In the genomic region with DNA sequence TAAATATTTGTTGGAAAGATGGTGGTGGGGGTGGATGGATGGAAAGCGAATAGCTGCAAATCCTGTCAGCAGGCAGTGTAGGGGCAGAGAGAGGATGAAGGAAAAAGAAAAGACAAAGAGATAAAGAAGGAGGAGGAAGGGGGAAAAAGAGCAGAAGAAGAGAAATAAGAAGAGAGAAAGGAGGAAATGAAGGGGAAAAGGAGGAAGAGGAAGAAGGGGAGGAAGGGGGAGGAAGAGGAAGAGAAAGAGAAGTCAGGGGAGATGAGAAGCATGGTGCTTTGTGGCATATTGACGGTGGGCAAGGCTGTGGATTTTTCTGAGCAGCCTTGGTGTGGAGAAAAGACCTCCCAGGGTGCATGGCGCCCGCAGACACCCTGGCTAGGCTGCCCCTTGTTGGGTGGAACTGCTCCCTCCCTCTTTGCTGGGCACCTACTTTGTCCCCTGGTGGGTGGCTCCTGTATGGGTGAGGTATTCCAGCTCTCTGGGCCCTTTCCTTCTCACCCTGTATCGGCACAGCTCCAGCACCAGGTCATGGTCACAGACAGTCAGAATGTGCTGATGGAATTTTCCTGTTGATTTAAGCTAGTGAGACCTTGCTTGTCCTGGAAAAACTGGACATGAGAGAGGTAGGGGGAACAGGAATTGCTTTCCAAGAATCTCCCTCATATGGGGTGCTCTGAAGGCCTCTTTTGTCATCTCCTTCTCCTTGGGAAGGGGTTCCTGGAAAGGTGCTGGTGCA, we compare ENCODE assay signal across 18 cellular contexts. TPM values are rescaled to one million over a fixed set of nuclear protein-coding genes. Genes with fewer than 3 reads are reported as not detected.
DNase-seq lines count a peak whose midpoint lies in the region; ATAC-seq and FAIRE-seq lines count a peak whose summit lies in the region.
"Had no signal": no experiment of that assay in that cellular context is flagged by ENCODE, and none has a peak within 500 bp of the region (broad histone marks: within the 10 kb centered on the region; RNA-seq: fewer than 3 reads in every experiment).

No MANE protein-coding gene starts in this region.

- ATAC-seq in T-cell (replicated peaks in 1 of 4) (no peak), left lobe of liver (peak; percentile 73), HG03045 (IDR thresholded peaks at IDR 0.05; ENCODE audit: unreplicated experiment) (no peak), GM19397 (IDR thresholded peaks at IDR 0.05; ENCODE audit: unreplicated experiment) (no peak)

- POLR2A ChIA-PET in T-cell (lab: Charles Lee) = no interaction called here

- FAIRE-seq in urothelium cell line (lab: Jason Lieb, UNC) = no peak
- FAIRE-seq: A204.1 had no signal

- CTCF ChIA-PET in T-cell (lab: Charles Lee) = no interaction called here

- peaks cover 5% of the 10 kb centered on the region for H3K36me3 Mint-ChIP-seq in activated naive CD4-positive, alpha-beta T cell treated with anti-CD3 and anti-CD28 coated beads, Interleukin-2, amount 50 U/mL, for 24 hours
- no peaks in the 10 kb centered on the region for H3K36me3 Mint-ChIP-seq in T-cell
- H3K36me3 Mint-ChIP-seq: IgD-negative memory B cell had no signal

- DNase-seq in activated naive CD4-positive, alpha-beta T cell (lab: John Stamatoyannopoulos, UW) = no peak
- DNase-seq in T-cell = no peak
- peak; percentile 49 for DNase-seq in left lobe of liver (ENCODE audit: low spot score)
- peak; percentile 16 for DNase-seq in urothelium cell line (ENCODE audit: low spot score)
- no peak for DNase-seq in NCI-H1436 treated with DMSO at 0.1 percent for 48 hours (lab: John Stamatoyannopoulos, UW)
- DNase-seq: C1 segment of cervical spinal cord, Caco-2, DMS53, NCI-H1092, NCI-H1694 treated with DMSO at 0.1 percent for 48 hours, NCI-H446 treated with DMSO at 0.1 percent for 48 hours, NCI-H748 treated with DMSO at 0.1 percent for 48 hours had no signal

- H3K4me3 Mint-ChIP-seq in activated naive CD4-positive, alpha-beta T cell treated with anti-CD3 and anti-CD28 coated beads, Interleukin-2, amount 50 U/mL, for 24 hours = no peak overlapping the region
- H3K4me3 Mint-ChIP-seq in T-cell = peak overlapping the region in 1 of 3 donors; percentile 65
- H3K4me3 Mint-ChIP-seq: IgD-negative memory B cell had no signal

- H3K4me1 Mint-ChIP-seq in activated naive CD4-positive, alpha-beta T cell treated with anti-CD3 and anti-CD28 coated beads, Interleukin-2, amount 50 U/mL, for 24 hours = peaks cover 86% of the 10 kb centered on the region
- peaks cover 40 to 65% (median 63%) of the 10 kb centered on the region in 3 donors for H3K4me1 Mint-ChIP-seq in T-cell

- H3K27ac Mint-ChIP-seq in activated naive CD4-positive, alpha-beta T cell treated with anti-CD3 and anti-CD28 coated beads, Interleukin-2, amount 50 U/mL, for 24 hours = peak overlapping the region; percentile 52
- peak overlapping the region; percentile 6 to 33 for H3K27ac Mint-ChIP-seq in T-cell
- H3K27ac Mint-ChIP-seq: IgD-negative memory B cell had no signal

- no peaks in the 10 kb centered on the region for H3K27me3 Mint-ChIP-seq in activated naive CD4-positive, alpha-beta T cell treated with anti-CD3 and anti-CD28 coated beads, Interleukin-2, amount 50 U/mL, for 24 hours
- H3K27me3 Mint-ChIP-seq in T-cell = no peaks in the 10 kb centered on the region

- no peaks in the 10 kb centered on the region for H3K9me3 Mint-ChIP-seq in activated naive CD4-positive, alpha-beta T cell treated with anti-CD3 and anti-CD28 coated beads, Interleukin-2, amount 50 U/mL, for 24 hours
- H3K9me3 Mint-ChIP-seq in T-cell = peaks cover 0 to 8% (median 0%) of the 10 kb centered on the region in 3 donors
- H3K9me3 Mint-ChIP-seq: IgD-negative memory B cell had no signal

RNA-seq across cellular contexts. Expression of a gene that starts 45.7 kb away (rescaled TPM):
- total RNA-seq in T-cell = 1 to 10 TPM; 2.5 to 8.1 (median 3.8) TPM
- 1.1 TPM for total RNA-seq in left lobe of liver
- total RNA-seq: RPMI7951 had no signal

Comparison
In these comparisons a context has a peak if more than half of its experiments do, and no peak if none do; other contexts are left out.
1. DNase-seq: peak in left lobe of liver (single experiment) and urothelium cell line (single experiment); none in activated naive CD4-positive, alpha-beta T cell (0 of 4), T-cell (0 of 34) and NCI-H1436 treated with DMSO at 0.1 percent for 48 hours (single experiment).